Comparison of ENCODE assay signal across 1 cellular context in the genomic region with DNA sequence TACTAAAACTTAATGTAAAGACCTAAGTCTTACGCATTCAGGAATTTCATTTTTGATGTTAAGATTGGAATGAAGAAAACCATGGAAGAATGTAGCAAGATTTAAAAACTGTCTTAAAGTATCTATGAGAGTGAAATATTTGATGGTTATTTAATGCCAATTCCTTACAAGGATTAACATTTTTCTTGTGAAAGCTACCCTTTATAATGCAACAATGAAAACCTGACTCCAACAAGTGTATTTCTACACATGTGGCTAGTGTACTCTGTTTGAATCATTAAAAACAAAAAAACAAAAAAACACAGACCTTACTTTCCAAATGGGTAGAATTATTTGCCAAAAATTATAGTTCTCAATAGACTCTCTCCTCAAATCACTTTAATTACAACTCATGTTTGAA.
TF ChIP-seq lines count a peak whose summit lies in the region.

No MANE protein-coding gene starts in this region.

TF ChIP-seq in IMR-90, 13 proteins besides CTCF, POLR2A, EP300 and RAD21 (continued from another document):
- TF ChIP-seq FOS (IDR thresholded peaks at IDR 0.05; ENCODE audit: low read depth, low read length) (no peak), RFX5 (IDR thresholded peaks at IDR 0.05; ENCODE audit: low read depth, low read length) (no peak), CEBPB (IDR thresholded peaks at IDR 0.05; ENCODE audit: low read depth, low read length) (no peak), MXI1 (IDR thresholded peaks at IDR 0.05; ENCODE audit: borderline replicate concordance, low read depth, low read length) (no peak), BHLHE40 (IDR thresholded peaks at IDR 0.05; ENCODE audit: low read depth, low read length) (no peak), CHD1 (IDR thresholded peaks at IDR 0.05; ENCODE audit: low read depth, low read length) (no peak), RCOR1 (IDR thresholded peaks at IDR 0.05; ENCODE audit: insufficient replicate concordance, low read length) (no peak), MAFK (IDR thresholded peaks at IDR 0.05; ENCODE audit: low read depth, low read length) (no peak), SMC3 (IDR thresholded peaks at IDR 0.05; ENCODE audit: low read depth, low read length) (no peak), MAZ (IDR thresholded peaks at IDR 0.05; ENCODE audit: borderline replicate concordance, low read depth, low read length) (no peak)
- TF ChIP-seq, protein P1, sequence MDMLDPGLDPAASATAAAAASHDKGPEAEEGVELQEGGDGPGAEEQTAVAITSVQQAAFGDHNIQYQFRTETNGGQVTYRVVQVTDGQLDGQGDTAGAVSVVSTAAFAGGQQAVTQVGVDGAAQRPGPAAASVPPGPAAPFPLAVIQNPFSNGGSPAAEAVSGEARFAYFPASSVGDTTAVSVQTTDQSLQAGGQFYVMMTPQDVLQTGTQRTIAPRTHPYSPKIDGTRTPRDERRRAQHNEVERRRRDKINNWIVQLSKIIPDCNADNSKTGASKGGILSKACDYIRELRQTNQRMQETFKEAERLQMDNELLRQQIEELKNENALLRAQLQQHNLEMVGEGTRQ (IDR thresholded peaks at IDR 0.05; ENCODE audit: low read depth, low read length), result no peak
